In the genomic region with DNA sequence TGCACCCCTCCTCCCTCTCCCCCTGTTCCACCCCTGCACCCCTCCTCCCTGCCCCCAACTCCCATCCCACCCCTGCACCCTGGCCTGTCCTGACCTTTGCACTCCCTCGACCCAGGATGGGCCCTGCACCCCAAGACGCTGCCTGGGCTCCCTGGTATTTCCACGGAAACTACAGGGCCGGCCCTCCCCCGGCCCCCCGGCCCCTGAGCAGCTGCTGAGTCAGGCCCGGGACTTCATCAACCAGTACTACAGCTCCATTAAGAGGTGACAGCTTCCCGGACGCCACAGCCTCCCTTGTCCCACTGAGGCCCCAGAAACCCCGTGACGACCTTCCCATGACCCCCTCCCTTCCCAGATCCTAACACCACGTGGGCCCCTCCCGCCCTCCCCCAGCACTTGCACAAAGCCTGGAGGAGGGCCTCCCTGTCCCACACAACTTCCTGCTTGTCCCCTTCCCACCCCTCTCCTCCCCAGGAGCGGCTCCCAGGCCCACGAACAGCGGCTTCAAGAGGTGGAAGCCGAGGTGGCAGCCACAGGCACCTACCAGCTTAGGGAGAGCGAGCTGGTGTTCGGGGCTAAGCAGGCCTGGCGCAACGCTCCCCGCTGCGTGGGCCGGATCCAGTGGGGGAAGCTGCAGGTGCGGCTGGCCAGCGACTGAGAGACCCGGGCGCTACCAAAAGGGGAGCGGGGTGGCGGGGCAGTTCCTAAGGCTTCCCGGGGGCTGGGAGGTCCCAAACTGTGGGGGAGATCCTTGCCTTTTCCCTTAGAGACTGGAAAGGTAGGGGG, we compare ENCODE assay signal across 1 cellular context.
TF ChIP-seq lines count a peak whose summit lies in the region.

No MANE protein-coding gene starts in this region.

TF ChIP-seq in K562, 482 proteins besides CTCF, POLR2A, EP300 and RAD21 (continued from another document and continues in another):
- TF ChIP-seq ESRRA (IDR thresholded peaks at IDR 0.05; ENCODE audit: borderline replicate concordance, low read depth) (no peak), HDAC6 (IDR thresholded peaks at IDR 0.05; ENCODE audit: low read depth, low read length) (no peak), ETS2 (tag; IDR thresholded peaks at IDR 0.05; ENCODE audit: borderline replicate concordance, poor library complexity, severe bottlenecking) (no peak), SIN3B (IDR thresholded peaks at IDR 0.05; ENCODE audit: low read depth) (no peak), PRPF4 (IDR thresholded peaks at IDR 0.05; ENCODE audit: insufficient read depth, low read depth, low read length, poor library complexity, severe bottlenecking) (no peak), FOXM1 (IDR thresholded peaks at IDR 0.05; ENCODE audit: low read depth) (no peak), FOXM1 (CRISPR knock-in tag; IDR thresholded peaks at IDR 0.05; ENCODE audit: low read depth) (no peak), EZH2 (IDR thresholded peaks at IDR 0.05; ENCODE audit: borderline replicate concordance, low read depth, low read length) (no peak), HCFC1 (IDR thresholded peaks at IDR 0.05; ENCODE audit: low read depth, low read length) (no peak), ZNF24 (IDR thresholded peaks at IDR 0.05) (no peak), NCOA4 (IDR thresholded peaks at IDR 0.05; ENCODE audit: partially characterized antibody) (no peak), CBFA2T3 (IDR thresholded peaks at IDR 0.05) (no peak), ETV1 (tag; conservative IDR thresholded peaks at IDR 0.05; ENCODE audit: low read depth) (peak; percentile 40; the same call in 1 of the 2 replicates), KDM1A (IDR thresholded peaks at IDR 0.05) (0 out of 4 replicates have a peak, but pooled peaks of 1 of the 2 experiments have one; percentile 17), CHD1 (IDR thresholded peaks at IDR 0.05; ENCODE audit: low read length) (no peak), TOE1 (IDR thresholded peaks at IDR 0.05; ENCODE audit: borderline replicate concordance) (no peak), TOE1 (CRISPR knock-in tag; IDR thresholded peaks at IDR 0.05; ENCODE audit: borderline replicate concordance, low read depth) (no peak), ZFP1 (CRISPR knock-in tag; IDR thresholded peaks at IDR 0.05) (no peak), JUNB (CRISPR knock-in tag; conservative IDR thresholded peaks at IDR 0.05) (no peak), ZBTB17 (CRISPR knock-in tag; IDR thresholded peaks at IDR 0.05) (no peak), RBBP5 (IDR thresholded peaks at IDR 0.05; ENCODE audit: borderline replicate concordance, insufficient read depth, low read length, poor library complexity, severe bottlenecking) (peak; percentile 58), NR1H2 (CRISPR knock-in tag; IDR thresholded peaks at IDR 0.05) (no peak), YBX1 (IDR thresholded peaks at IDR 0.05) (no peak), KAT2B (IDR thresholded peaks at IDR 0.05; ENCODE audit: low read depth, low read length) (no peak), GATAD2B (IDR thresholded peaks at IDR 0.05; ENCODE audit: borderline replicate concordance) (no peak), RAD51 (IDR thresholded peaks at IDR 0.05; ENCODE audit: borderline replicate concordance, low read depth) (no peak), MECOM (CRISPR knock-in tag; IDR thresholded peaks at IDR 0.05) (no peak), MAFF (IDR thresholded peaks at IDR 0.05; ENCODE audit: low read length) (no peak), ETV6 (IDR thresholded peaks at IDR 0.05; ENCODE audit: borderline replicate concordance in 1 of 2, low read depth in 2 of 2, low read length in 1 of 2) (no peak), ETV6 (CRISPR knock-in tag; IDR thresholded peaks at IDR 0.05; ENCODE audit: borderline replicate concordance) (no peak), TEAD2 (tag; IDR thresholded peaks at IDR 0.05) (no peak), ZNF778 (CRISPR knock-in tag; IDR thresholded peaks at IDR 0.05) (no peak), ZNF644 (tag; IDR thresholded peaks at IDR 0.05; ENCODE audit: low read depth) (no peak), TEAD4 (IDR thresholded peaks at IDR 0.05; ENCODE audit: low read length) (no peak), TEAD4 (CRISPR knock-in tag; IDR thresholded peaks at IDR 0.05; ENCODE audit: borderline replicate concordance) (no peak), ZC3H11A (IDR thresholded peaks at IDR 0.05; ENCODE audit: low read depth, low read length) (no peak), SRSF9 (IDR thresholded peaks at IDR 0.05; ENCODE audit: borderline replicate concordance, low read depth, low read length) (no peak), GABPA (tag; conservative IDR thresholded peaks at IDR 0.05; ENCODE audit: low read depth) (peak; percentile 39; the same call in 1 of the 2 replicates), ZNF311 (CRISPR knock-in tag; IDR thresholded peaks at IDR 0.05) (no peak), NR3C1 (CRISPR knock-in tag; IDR thresholded peaks at IDR 0.05) (no peak), NUFIP1 (IDR thresholded peaks at IDR 0.05; ENCODE audit: partially characterized antibody) (no peak)
- TF ChIP-seq, protein P1, sequence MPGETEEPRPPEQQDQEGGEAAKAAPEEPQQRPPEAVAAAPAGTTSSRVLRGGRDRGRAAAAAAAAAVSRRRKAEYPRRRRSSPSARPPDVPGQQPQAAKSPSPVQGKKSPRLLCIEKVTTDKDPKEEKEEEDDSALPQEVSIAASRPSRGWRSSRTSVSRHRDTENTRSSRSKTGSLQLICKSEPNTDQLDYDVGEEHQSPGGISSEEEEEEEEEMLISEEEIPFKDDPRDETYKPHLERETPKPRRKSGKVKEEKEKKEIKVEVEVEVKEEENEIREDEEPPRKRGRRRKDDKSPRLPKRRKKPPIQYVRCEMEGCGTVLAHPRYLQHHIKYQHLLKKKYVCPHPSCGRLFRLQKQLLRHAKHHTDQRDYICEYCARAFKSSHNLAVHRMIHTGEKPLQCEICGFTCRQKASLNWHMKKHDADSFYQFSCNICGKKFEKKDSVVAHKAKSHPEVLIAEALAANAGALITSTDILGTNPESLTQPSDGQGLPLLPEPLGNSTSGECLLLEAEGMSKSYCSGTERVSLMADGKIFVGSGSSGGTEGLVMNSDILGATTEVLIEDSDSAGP (CRISPR knock-in tag; IDR thresholded peaks at IDR 0.05), result no peak
- TF ChIP-seq, protein P2, sequence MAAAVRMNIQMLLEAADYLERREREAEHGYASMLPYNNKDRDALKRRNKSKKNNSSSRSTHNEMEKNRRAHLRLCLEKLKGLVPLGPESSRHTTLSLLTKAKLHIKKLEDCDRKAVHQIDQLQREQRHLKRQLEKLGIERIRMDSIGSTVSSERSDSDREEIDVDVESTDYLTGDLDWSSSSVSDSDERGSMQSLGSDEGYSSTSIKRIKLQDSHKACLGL (CRISPR knock-in tag; IDR thresholded peaks at IDR 0.05; ENCODE audit: borderline replicate concordance, poor library complexity, severe bottlenecking), result no peak
- TF ChIP-seq, protein P3, sequence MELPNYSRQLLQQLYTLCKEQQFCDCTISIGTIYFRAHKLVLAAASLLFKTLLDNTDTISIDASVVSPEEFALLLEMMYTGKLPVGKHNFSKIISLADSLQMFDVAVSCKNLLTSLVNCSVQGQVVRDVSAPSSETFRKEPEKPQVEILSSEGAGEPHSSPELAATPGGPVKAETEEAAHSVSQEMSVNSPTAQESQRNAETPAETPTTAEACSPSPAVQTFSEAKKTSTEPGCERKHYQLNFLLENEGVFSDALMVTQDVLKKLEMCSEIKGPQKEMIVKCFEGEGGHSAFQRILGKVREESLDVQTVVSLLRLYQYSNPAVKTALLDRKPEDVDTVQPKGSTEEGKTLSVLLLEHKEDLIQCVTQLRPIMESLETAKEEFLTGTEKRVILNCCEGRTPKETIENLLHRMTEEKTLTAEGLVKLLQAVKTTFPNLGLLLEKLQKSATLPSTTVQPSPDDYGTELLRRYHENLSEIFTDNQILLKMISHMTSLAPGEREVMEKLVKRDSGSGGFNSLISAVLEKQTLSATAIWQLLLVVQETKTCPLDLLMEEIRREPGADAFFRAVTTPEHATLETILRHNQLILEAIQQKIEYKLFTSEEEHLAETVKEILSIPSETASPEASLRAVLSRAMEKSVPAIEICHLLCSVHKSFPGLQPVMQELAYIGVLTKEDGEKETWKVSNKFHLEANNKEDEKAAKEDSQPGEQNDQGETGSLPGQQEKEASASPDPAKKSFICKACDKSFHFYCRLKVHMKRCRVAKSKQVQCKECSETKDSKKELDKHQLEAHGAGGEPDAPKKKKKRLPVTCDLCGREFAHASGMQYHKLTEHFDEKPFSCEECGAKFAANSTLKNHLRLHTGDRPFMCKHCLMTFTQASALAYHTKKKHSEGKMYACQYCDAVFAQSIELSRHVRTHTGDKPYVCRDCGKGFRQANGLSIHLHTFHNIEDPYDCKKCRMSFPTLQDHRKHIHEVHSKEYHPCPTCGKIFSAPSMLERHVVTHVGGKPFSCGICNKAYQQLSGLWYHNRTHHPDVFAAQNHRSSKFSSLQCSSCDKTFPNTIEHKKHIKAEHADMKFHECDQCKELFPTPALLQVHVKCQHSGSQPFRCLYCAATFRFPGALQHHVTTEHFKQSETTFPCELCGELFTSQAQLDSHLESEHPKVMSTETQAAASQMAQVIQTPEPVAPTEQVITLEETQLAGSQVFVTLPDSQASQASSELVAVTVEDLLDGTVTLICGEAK (IDR thresholded peaks at IDR 0.05), result 0 out of 2 replicates have a peak, but pooled peaks have one; percentile 27
- TF ChIP-seq, protein P3 (CRISPR knock-in tag; IDR thresholded peaks at IDR 0.05), result no peak
- TF ChIP-seq, protein P4, sequence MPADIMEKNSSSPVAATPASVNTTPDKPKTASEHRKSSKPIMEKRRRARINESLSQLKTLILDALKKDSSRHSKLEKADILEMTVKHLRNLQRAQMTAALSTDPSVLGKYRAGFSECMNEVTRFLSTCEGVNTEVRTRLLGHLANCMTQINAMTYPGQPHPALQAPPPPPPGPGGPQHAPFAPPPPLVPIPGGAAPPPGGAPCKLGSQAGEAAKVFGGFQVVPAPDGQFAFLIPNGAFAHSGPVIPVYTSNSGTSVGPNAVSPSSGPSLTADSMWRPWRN (IDR thresholded peaks at IDR 0.05; ENCODE audit: low read depth), result no peak
- TF ChIP-seq, protein P5, sequence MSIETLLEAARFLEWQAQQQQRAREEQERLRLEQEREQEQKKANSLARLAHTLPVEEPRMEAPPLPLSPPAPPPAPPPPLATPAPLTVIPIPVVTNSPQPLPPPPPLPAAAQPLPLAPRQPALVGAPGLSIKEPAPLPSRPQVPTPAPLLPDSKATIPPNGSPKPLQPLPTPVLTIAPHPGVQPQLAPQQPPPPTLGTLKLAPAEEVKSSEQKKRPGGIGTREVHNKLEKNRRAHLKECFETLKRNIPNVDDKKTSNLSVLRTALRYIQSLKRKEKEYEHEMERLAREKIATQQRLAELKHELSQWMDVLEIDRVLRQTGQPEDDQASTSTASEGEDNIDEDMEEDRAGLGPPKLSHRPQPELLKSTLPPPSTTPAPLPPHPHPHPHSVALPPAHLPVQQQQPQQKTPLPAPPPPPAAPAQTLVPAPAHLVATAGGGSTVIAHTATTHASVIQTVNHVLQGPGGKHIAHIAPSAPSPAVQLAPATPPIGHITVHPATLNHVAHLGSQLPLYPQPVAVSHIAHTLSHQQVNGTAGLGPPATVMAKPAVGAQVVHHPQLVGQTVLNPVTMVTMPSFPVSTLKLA (conservative IDR thresholded peaks at IDR 0.05), result 0 out of 4 replicates have a peak, but pooled peaks of 1 of the 2 experiments have one; percentile 36
- TF ChIP-seq, protein P6, sequence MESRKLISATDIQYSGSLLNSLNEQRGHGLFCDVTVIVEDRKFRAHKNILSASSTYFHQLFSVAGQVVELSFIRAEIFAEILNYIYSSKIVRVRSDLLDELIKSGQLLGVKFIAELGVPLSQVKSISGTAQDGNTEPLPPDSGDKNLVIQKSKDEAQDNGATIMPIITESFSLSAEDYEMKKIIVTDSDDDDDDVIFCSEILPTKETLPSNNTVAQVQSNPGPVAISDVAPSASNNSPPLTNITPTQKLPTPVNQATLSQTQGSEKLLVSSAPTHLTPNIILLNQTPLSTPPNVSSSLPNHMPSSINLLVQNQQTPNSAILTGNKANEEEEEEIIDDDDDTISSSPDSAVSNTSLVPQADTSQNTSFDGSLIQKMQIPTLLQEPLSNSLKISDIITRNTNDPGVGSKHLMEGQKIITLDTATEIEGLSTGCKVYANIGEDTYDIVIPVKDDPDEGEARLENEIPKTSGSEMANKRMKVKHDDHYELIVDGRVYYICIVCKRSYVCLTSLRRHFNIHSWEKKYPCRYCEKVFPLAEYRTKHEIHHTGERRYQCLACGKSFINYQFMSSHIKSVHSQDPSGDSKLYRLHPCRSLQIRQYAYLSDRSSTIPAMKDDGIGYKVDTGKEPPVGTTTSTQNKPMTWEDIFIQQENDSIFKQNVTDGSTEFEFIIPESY (CRISPR knock-in tag; IDR thresholded peaks at IDR 0.05), result peak; percentile 85
- TF ChIP-seq, protein P7, sequence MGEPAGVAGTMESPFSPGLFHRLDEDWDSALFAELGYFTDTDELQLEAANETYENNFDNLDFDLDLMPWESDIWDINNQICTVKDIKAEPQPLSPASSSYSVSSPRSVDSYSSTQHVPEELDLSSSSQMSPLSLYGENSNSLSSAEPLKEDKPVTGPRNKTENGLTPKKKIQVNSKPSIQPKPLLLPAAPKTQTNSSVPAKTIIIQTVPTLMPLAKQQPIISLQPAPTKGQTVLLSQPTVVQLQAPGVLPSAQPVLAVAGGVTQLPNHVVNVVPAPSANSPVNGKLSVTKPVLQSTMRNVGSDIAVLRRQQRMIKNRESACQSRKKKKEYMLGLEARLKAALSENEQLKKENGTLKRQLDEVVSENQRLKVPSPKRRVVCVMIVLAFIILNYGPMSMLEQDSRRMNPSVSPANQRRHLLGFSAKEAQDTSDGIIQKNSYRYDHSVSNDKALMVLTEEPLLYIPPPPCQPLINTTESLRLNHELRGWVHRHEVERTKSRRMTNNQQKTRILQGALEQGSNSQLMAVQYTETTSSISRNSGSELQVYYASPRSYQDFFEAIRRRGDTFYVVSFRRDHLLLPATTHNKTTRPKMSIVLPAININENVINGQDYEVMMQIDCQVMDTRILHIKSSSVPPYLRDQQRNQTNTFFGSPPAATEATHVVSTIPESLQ (CRISPR knock-in tag; IDR thresholded peaks at IDR 0.05), result peak; percentile 82; the same call in 1 of the 2 replicates
